ENCODE assay signal across 23 cellular contexts in genomic region chr11:5618807-5619206, GRCh38. TPM values are rescaled to one million over a fixed set of nuclear protein-coding genes. Genes with fewer than 3 reads are reported as not detected.
DNase-seq lines count a peak whose midpoint lies in the region; ATAC-seq and TF ChIP-seq lines count a peak whose summit lies in the region.
"Had no signal": no experiment of that assay in that cellular context is flagged by ENCODE, and none has a peak within 500 bp of the region (broad histone marks: within the 10 kb centered on the region; RNA-seq: fewer than 3 reads in every experiment).

No MANE protein-coding gene starts in this region.

- no peaks in the 10 kb centered on the region for H4K20me1 ChIP-seq in osteoblast (ENCODE audit: insufficient read depth, low read length)

- H3K4me1 ChIP-seq in osteoblast (ENCODE audit: insufficient read depth, low read length) (peaks cover 37% of the 10 kb centered on the region), heart right ventricle (peaks cover 0 to 17% (median 11%) of the 10 kb centered on the region in 9 donors)

- peak overlapping the region; percentile 55 for H3K4me2 ChIP-seq in osteoblast (ENCODE audit: insufficient read depth, low read length)

- H3K27me3 ChIP-seq in osteoblast (ENCODE audit: insufficient read depth, low read length) (no peaks in the 10 kb centered on the region), heart right ventricle (no peaks in the 10 kb centered on the region)
- H3K27me3 ChIP-seq: cardiac muscle cell, gastroesophageal sphincter, vagina had no signal

- intact Hi-C loops in heart right ventricle (cut with DNase I) = no loop called here

- H3K9me3 ChIP-seq in osteoblast (ENCODE audit: low read depth, low read length) (no peaks in the 10 kb centered on the region), heart right ventricle (no peaks in the 10 kb centered on the region)
- H3K9me3 ChIP-seq: gastroesophageal sphincter, vagina had no signal

- DNase-seq in EL (peak; percentile 81), NCI-H226 (peak; percentile 65), choroid plexus epithelial cell (ENCODE audit: low read depth) (peak; percentile 54), osteoblast (ENCODE audit: insufficient read length, low spot score, missing footprints) (peak; percentile 86), NCI-H2107 treated with DMSO at 0.1 percent for 48 hours (lab: John Stamatoyannopoulos, UW; ENCODE audit: unreplicated experiment) (no peak), heart right ventricle (no peak), NCI-H446 treated with DMSO at 0.1 percent for 48 hours (lab: John Stamatoyannopoulos, UW) (no peak)
- DNase-seq: activated B cell treated with CpG ODN at 0.5 μM for 24 hours; activated naive CD4-positive, alpha-beta T cell treated with Interleukin-2 at 50 U/mL for 16 hours; CD4-positive, CD25-positive, alpha-beta regulatory T cell; DND-41; effector CD8-positive, alpha-beta T cell; NCI-H146; NCI-H524; small intestine; stimulated activated naive CD4-positive, alpha-beta T cell treated with Interleukin-2 at 50 U/mL for 16 hours; T-cell had no signal

- H3K36me3 ChIP-seq in osteoblast (ENCODE audit: insufficient read depth, low read length) (no peaks in the 10 kb centered on the region), heart right ventricle (no peaks in the 10 kb centered on the region)
- H3K36me3 ChIP-seq: cardiac muscle cell, gastroesophageal sphincter, vagina had no signal

- no peaks in the 10 kb centered on the region for H3K79me2 ChIP-seq in osteoblast (ENCODE audit: insufficient read depth, low read length)

- ATAC-seq in HG03565 (IDR thresholded peaks at IDR 0.05; ENCODE audit: unreplicated experiment) (no peak), heart right ventricle (no peak)
- ATAC-seq: gastroesophageal sphincter, T-cell had no signal

- H3K27ac ChIP-seq in osteoblast (ENCODE audit: low read depth, low read length) (peak overlapping the region; percentile 97), heart right ventricle (no peak overlapping the region)
- H3K27ac ChIP-seq: cardiac muscle cell, gastroesophageal sphincter, vagina had no signal

- H2AFZ ChIP-seq in osteoblast (ENCODE audit: low read length) = no peak overlapping the region

- WGBS in heart right ventricle, 2 donors = 79 to 80% methylated on average over 3 of the region's 3 CpGs

- TF ChIP-seq CTCF in choroid plexus epithelial cell (conservative IDR thresholded peaks at IDR 0.05; ENCODE audit: low read depth, low read length) = no peak
- TF ChIP-seq CTCF in osteoblast (IDR thresholded peaks at IDR 0.05; ENCODE audit: extremely low read depth, low read depth, low read length) = no peak
- TF ChIP-seq CTCF in heart right ventricle (IDR thresholded peaks at IDR 0.05) = no peak

- no peak overlapping the region for H3K4me3 ChIP-seq in choroid plexus epithelial cell (ENCODE audit: low read depth, low read length)
- no peak overlapping the region for H3K4me3 ChIP-seq in osteoblast (ENCODE audit: insufficient read depth, low read length)
- H3K4me3 ChIP-seq in heart right ventricle = no peak overlapping the region
- H3K4me3 ChIP-seq: cardiac muscle cell, gastroesophageal sphincter, vagina had no signal

RNA-seq across cellular contexts. Expression of gene TRIM34, which starts 6.0 kb away (rescaled TPM):
- total RNA-seq in osteoblast (8.3 and 10.3 TPM in 2 replicates), heart right ventricle (1 to 10 TPM in 9 of 10 donors, under 1 TPM in 1; 0.66 to 6.5 (median 2.0) TPM)
- polyA plus RNA-seq in heart right ventricle = 1 to 10 TPM; 1.8 to 1.9 TPM

RNA-seq across cellular contexts. Expression of gene TRIM6, which starts 22.4 kb away (rescaled TPM):
- total RNA-seq in osteoblast (3.6 and 3.8 TPM in 2 replicates), heart right ventricle (1 to 10 TPM in 5 of 10 donors, under 1 TPM in 5; 0.38 to 2.2 (median 1.0) TPM)
- polyA plus RNA-seq in heart right ventricle = under 1 TPM; 0.52 to 0.95 TPM
- total RNA-seq: CD4-positive, CD25-positive, alpha-beta regulatory T cell had no signal

RNA-seq across cellular contexts. Expression of gene OR52B6, which starts 38.1 kb away (rescaled TPM):
- total RNA-seq in osteoblast (not detected in 2 replicates), heart right ventricle (not detected)
- not detected for polyA plus RNA-seq in heart right ventricle
- total RNA-seq: activated B cell treated with CpG ODN at 0.5 μM for 24 hours; cardiac muscle cell; CD4-positive, CD25-positive, alpha-beta regulatory T cell; gastroesophageal sphincter; mononuclear cell; osteocyte; T-cell; vagina had no signal
- polyA plus RNA-seq: cardiac muscle cell; CD4-positive, CD25-positive, alpha-beta regulatory T cell; small intestine had no signal

Comparison
In these comparisons a context has a peak if more than half of its experiments do, and no peak if none do; other contexts are left out.
1. DNase-seq: peak in EL (single experiment), NCI-H226 (single experiment), choroid plexus epithelial cell (single experiment) and osteoblast (single experiment); none in NCI-H2107 treated with DMSO at 0.1 percent for 48 hours (single experiment), heart right ventricle (0 of 2) and NCI-H446 treated with DMSO at 0.1 percent for 48 hours (single experiment).